9 cellular contexts compared by ENCODE assay signal in the genomic region with DNA sequence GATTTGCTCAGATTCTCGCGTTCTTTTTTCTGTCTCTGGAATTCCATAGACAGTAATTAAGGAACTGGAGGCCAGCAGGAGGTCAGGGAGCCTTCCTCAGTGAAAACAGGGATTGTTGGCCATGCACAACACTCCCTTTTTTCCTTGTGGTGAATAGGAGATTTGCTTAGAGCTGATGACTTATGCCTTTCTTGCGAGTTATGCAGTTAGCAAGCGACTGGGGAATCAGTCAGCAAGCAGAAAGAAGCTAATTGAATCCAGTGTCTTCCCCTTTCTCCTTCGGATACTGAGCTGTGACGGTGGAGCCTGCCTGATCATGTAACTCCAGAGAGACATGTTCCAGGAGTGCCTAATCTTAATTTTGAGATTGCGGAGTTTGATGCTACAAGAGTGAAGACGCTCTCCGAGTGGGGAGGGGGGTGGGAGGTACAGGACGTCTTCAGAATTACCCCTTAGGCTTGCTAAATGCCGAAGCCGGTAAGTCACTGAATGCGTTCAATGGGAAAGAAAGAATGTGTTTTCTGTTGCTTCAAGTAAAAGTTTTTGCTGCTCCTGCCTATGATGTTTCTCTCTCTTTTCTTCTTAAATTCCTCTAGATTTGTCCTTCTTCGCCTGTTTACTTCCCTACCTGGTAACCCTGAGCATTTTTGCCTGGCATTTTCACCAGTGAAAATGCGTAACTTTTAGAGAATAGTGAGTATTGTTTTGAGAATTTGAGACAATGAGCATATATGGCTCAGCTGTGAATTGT.
DNase-seq lines count a peak whose midpoint lies in the region; ATAC-seq, FAIRE-seq and TF ChIP-seq lines count a peak whose summit lies in the region.
"Had no signal": no experiment of that assay in that cellular context is flagged by ENCODE, and none has a peak within 500 bp of the region (broad histone marks: within the 10 kb centered on the region; RNA-seq: fewer than 3 reads in every experiment).

No MANE protein-coding gene starts in this region.

- H3K4me1 Mint-ChIP-seq in neural progenitor cell = peaks cover 42% of the 10 kb centered on the region
- H3K4me1 Mint-ChIP-seq in CD4-positive, alpha-beta T cell (ENCODE audit: low read depth) = no peaks in the 10 kb centered on the region
- H3K4me1 Mint-ChIP-seq: naive B cell had no signal

- DNase-seq in AG08395 (ENCODE audit: low spot score) (peak; percentile 60), fibroblast of pulmonary artery (ENCODE audit: low read depth) (peak; percentile 70), neural progenitor cell (ENCODE audit: low spot score) (peak; percentile 84), GM10248 (ENCODE audit: extremely low spot score) (no peak), GM12892 (ENCODE audit: insufficient read length) (no peak)
- no peak for DNase-seq in CD4-positive, alpha-beta T cell
- DNase-seq: naive B cell had no signal

- H3K27me3 Mint-ChIP-seq in neural progenitor cell (ENCODE audit: insufficient read depth, low read depth) = peaks cover 3% of the 10 kb centered on the region
- H3K27me3 Mint-ChIP-seq in CD4-positive, alpha-beta T cell = peaks cover 54% of the 10 kb centered on the region

- no peaks in the 10 kb centered on the region for H4K20me1 ChIP-seq in neural progenitor cell (ENCODE audit: low read depth)

- H3K27me3 ChIP-seq in neural progenitor cell = no peaks in the 10 kb centered on the region
- H3K27me3 ChIP-seq in CD4-positive, alpha-beta T cell (ENCODE audit: control insufficient read depth, insufficient read depth, low read length) = no peaks in the 10 kb centered on the region

- FAIRE-seq in GM12892 (lab: Jason Lieb, UNC) = no peak

- H3K4me2 ChIP-seq in neural progenitor cell = peak overlapping the region; percentile 87

- H3K4me3 Mint-ChIP-seq in neural progenitor cell = peak overlapping the region; percentile 88
- H3K4me3 Mint-ChIP-seq in CD4-positive, alpha-beta T cell = no peak overlapping the region
- H3K4me3 Mint-ChIP-seq: naive B cell had no signal

- H3K9me3 ChIP-seq in neural progenitor cell (ENCODE audit: low read depth) = no peaks in the 10 kb centered on the region
- H3K9me3 ChIP-seq in CD4-positive, alpha-beta T cell (ENCODE audit: control insufficient read depth, low read length) = no peaks in the 10 kb centered on the region

- peak overlapping the region; percentile 15 for H3K9ac ChIP-seq in neural progenitor cell

- intact Hi-C loops in CD4-positive, alpha-beta T cell (cut with DNase I, micrococcal nuclease) = no loop called here

- TF ChIP-seq CTCF in fibroblast of pulmonary artery (IDR thresholded peaks at IDR 0.05; ENCODE audit: low read length, missing control alignments) (no peak), neural progenitor cell (IDR thresholded peaks at IDR 0.05) (no peak), GM10248 (IDR thresholded peaks at IDR 0.05; ENCODE audit: control extremely low read depth, extremely low read depth, low read depth, missing control alignments) (no peak)
- TF ChIP-seq CTCF in CD4-positive, alpha-beta T cell (IDR thresholded peaks at IDR 0.05) = no peak

- POLR2A ChIA-PET in CD4-positive, alpha-beta T cell (lab: Charles Lee) = no interaction called here
- POLR2A ChIA-PET in GM10248 (lab: Yijun Ruan, JAX) = no interaction called here

- peaks cover 36% of the 10 kb centered on the region for H3K4me1 ChIP-seq in neural progenitor cell

- H3F3A ChIP-seq in neural progenitor cell (ENCODE audit: low read depth) = peaks cover 32% of the 10 kb centered on the region

- H3K27ac ChIP-seq in neural progenitor cell = peak overlapping the region; percentile 91
- no peak overlapping the region for H3K27ac ChIP-seq in CD4-positive, alpha-beta T cell (ENCODE audit: low read depth, low read length)

- peaks cover 10% of the 10 kb centered on the region for H3K36me3 Mint-ChIP-seq in neural progenitor cell
- no peaks in the 10 kb centered on the region for H3K36me3 Mint-ChIP-seq in CD4-positive, alpha-beta T cell (ENCODE audit: low read depth)
- H3K36me3 Mint-ChIP-seq: naive B cell had no signal

- H3K36me3 ChIP-seq in neural progenitor cell = no peaks in the 10 kb centered on the region

- H2AFZ ChIP-seq in neural progenitor cell (replicated peaks) = peak overlapping the region; percentile 35

- H3K27ac Mint-ChIP-seq in neural progenitor cell = peak overlapping the region; percentile 98
- no peak overlapping the region for H3K27ac Mint-ChIP-seq in CD4-positive, alpha-beta T cell

- H3K4me3 ChIP-seq in fibroblast of pulmonary artery (replicated peaks; ENCODE audit: low read depth, low read length) = peak overlapping the region; percentile 45
- H3K4me3 ChIP-seq in neural progenitor cell = peak overlapping the region; percentile 52

- CTCF ChIA-PET in CD4-positive, alpha-beta T cell (lab: Charles Lee) = no interaction called here
- CTCF ChIA-PET in GM10248 (lab: Yijun Ruan, JAX) = interaction anchor here (1.0 to 1.8 kb wide), 4 partner anchors 9 to 21 kb away, joined by 3 to 5 read pairs (median 4); no protein-coding TSS in a partner anchor

- no peaks in the 10 kb centered on the region for H3K9me3 Mint-ChIP-seq in neural progenitor cell
- H3K9me3 Mint-ChIP-seq in CD4-positive, alpha-beta T cell = no peaks in the 10 kb centered on the region

- peaks cover 12% of the 10 kb centered on the region for H3K79me2 ChIP-seq in neural progenitor cell (ENCODE audit: low read depth)

- peak; percentile 72 for ATAC-seq in SK-N-SH treated with all-trans-retinoic acid at 6 μM for 48 hours
- no peak for ATAC-seq in CD4-positive, alpha-beta T cell (ENCODE audit: poor library complexity)
- ATAC-seq in HG03378 (IDR thresholded peaks at IDR 0.05; ENCODE audit: unreplicated experiment) = no peak

- TF ChIP-seq POLR2A in GM12892 (IDR thresholded peaks at IDR 0.05; ENCODE audit: low read depth, low read length) = no peak

TF ChIP-seq in SK-N-SH treated with all-trans-retinoic acid at 6 μM for 48 hours, 23 proteins besides CTCF, POLR2A, EP300 and RAD21 (continues in another document):
- TF ChIP-seq, protein P1, sequence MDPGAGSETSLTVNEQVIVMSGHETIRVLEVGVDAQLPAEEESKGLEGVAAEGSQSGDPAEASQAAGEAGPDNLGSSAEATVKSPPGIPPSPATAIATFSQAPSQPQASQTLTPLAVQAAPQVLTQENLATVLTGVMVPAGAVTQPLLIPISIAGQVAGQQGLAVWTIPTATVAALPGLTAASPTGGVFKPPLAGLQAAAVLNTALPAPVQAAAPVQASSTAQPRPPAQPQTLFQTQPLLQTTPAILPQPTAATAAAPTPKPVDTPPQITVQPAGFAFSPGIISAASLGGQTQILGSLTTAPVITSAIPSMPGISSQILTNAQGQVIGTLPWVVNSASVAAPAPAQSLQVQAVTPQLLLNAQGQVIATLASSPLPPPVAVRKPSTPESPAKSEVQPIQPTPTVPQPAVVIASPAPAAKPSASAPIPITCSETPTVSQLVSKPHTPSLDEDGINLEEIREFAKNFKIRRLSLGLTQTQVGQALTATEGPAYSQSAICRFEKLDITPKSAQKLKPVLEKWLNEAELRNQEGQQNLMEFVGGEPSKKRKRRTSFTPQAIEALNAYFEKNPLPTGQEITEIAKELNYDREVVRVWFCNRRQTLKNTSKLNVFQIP (CRISPR knock-in tag; IDR thresholded peaks at IDR 0.05; ENCODE audit: borderline replicate concordance, low read depth) = no peak
- TF ChIP-seq ESRRG (CRISPR knock-in tag; IDR thresholded peaks at IDR 0.05) = no peak
- TF ChIP-seq, protein P2, sequence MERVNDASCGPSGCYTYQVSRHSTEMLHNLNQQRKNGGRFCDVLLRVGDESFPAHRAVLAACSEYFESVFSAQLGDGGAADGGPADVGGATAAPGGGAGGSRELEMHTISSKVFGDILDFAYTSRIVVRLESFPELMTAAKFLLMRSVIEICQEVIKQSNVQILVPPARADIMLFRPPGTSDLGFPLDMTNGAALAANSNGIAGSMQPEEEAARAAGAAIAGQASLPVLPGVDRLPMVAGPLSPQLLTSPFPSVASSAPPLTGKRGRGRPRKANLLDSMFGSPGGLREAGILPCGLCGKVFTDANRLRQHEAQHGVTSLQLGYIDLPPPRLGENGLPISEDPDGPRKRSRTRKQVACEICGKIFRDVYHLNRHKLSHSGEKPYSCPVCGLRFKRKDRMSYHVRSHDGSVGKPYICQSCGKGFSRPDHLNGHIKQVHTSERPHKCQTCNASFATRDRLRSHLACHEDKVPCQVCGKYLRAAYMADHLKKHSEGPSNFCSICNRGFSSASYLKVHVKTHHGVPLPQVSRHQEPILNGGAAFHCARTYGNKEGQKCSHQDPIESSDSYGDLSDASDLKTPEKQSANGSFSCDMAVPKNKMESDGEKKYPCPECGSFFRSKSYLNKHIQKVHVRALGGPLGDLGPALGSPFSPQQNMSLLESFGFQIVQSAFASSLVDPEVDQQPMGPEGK (CRISPR knock-in tag; IDR thresholded peaks at IDR 0.05; ENCODE audit: borderline replicate concordance) = no peak
- no peak for TF ChIP-seq TOX (CRISPR knock-in tag; IDR thresholded peaks at IDR 0.05; ENCODE audit: borderline replicate concordance)
- no peak for TF ChIP-seq SNAI2 (CRISPR knock-in tag; IDR thresholded peaks at IDR 0.05)
- TF ChIP-seq, protein P3, sequence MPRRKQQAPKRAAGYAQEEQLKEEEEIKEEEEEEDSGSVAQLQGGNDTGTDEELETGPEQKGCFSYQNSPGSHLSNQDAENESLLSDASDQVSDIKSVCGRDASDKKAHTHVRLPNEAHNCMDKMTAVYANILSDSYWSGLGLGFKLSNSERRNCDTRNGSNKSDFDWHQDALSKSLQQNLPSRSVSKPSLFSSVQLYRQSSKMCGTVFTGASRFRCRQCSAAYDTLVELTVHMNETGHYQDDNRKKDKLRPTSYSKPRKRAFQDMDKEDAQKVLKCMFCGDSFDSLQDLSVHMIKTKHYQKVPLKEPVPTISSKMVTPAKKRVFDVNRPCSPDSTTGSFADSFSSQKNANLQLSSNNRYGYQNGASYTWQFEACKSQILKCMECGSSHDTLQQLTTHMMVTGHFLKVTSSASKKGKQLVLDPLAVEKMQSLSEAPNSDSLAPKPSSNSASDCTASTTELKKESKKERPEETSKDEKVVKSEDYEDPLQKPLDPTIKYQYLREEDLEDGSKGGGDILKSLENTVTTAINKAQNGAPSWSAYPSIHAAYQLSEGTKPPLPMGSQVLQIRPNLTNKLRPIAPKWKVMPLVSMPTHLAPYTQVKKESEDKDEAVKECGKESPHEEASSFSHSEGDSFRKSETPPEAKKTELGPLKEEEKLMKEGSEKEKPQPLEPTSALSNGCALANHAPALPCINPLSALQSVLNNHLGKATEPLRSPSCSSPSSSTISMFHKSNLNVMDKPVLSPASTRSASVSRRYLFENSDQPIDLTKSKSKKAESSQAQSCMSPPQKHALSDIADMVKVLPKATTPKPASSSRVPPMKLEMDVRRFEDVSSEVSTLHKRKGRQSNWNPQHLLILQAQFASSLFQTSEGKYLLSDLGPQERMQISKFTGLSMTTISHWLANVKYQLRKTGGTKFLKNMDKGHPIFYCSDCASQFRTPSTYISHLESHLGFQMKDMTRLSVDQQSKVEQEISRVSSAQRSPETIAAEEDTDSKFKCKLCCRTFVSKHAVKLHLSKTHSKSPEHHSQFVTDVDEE (CRISPR knock-in tag; IDR thresholded peaks at IDR 0.05) = no peak
- no peak for TF ChIP-seq ZNF8 (CRISPR knock-in tag; IDR thresholded peaks at IDR 0.05)
- no peak for TF ChIP-seq OSR1 (CRISPR knock-in tag; IDR thresholded peaks at IDR 0.05)

Comparison
In these comparisons a context has a peak if more than half of its experiments do, and no peak if none do; other contexts are left out.
1. DNase-seq: peak in AG08395 (single experiment), fibroblast of pulmonary artery (single experiment) and neural progenitor cell (single experiment); none in CD4-positive, alpha-beta T cell (0 of 10), GM10248 (single experiment) and GM12892 (single experiment).